Comparison of ENCODE assay signal across 14 cellular contexts in the genomic region with DNA sequence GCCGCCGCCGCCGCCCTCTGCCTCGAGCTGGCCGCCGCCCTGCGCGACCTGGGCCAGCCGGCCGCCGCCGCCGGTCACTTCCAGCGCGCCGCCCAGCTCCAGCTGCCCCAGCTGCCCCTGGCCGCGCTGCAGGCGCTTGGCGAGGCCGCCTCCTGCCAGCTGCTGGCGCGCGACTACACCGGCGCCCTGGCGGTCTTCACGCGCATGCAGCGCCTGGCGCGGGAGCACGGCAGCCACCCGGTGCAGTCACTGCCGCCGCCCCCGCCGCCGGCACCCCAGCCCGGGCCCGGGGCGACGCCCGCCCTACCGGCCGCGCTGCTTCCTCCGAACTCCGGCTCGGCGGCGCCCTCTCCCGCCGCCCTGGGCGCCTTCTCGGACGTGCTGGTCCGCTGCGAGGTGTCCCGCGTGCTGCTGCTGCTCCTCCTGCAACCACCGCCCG. TPM values are rescaled to one million over a fixed set of nuclear protein-coding genes. Genes with fewer than 3 reads are reported as not detected.
A peak's percentile ranks its signal among the peaks of the same experiment; 100 is the strongest.
DNase-seq lines count a peak whose midpoint lies in the region; ATAC-seq and TF ChIP-seq lines count a peak whose summit lies in the region.
"Not testable (repeated sequence)": the region's sequence is repeated elsewhere in the genome, so short reads cannot be mapped to it uniquely, and the experiment has no call there.
"Had no signal": no experiment of that assay in that cellular context is flagged by ENCODE, and none has a peak within 500 bp of the region (broad histone marks: within the 10 kb centered on the region; RNA-seq: fewer than 3 reads in every experiment).

No MANE protein-coding gene starts in this region.

- not testable (repeated sequence) for DNase-seq in DND-41, foreskin keratinocyte, natural killer cell

- not testable (repeated sequence) for H3K4me3 ChIP-seq in DND-41 (ENCODE audit: low read depth in 1 of 2, low read length in 2 of 2)

- H3K27ac ChIP-seq in DND-41 (ENCODE audit: low read length); foreskin keratinocyte: not testable (repeated sequence)

- intact Hi-C loops in natural killer cell (cut with micrococcal nuclease) = not testable (repeated sequence)

- ATAC-seq in DND-41 (ENCODE audit: insufficient read depth, low read depth) (peak; percentile 43), GM19328 (IDR thresholded peaks at IDR 0.05; ENCODE audit: unreplicated experiment) (peak; percentile 31), GM21576 (IDR thresholded peaks at IDR 0.05; ENCODE audit: unreplicated experiment) (peak; percentile 50), HG02884 (IDR thresholded peaks at IDR 0.05; ENCODE audit: unreplicated experiment) (peak; percentile 40), HG03196 (IDR thresholded peaks at IDR 0.05; ENCODE audit: unreplicated experiment) (peak; percentile 48), SK-N-SH treated with all-trans-retinoic acid at 6 μM for 48 hours (peak; percentile 40), foreskin keratinocyte (peak; percentile 73), natural killer cell (peak; percentile 49 to 64 (median 60))

- TF ChIP-seq CTCF in DND-41 (IDR thresholded peaks at IDR 0.05; ENCODE audit: borderline replicate concordance, extremely low read depth, low read length, poor library complexity, severe bottlenecking); foreskin keratinocyte (conservative IDR thresholded peaks at IDR 0.05); natural killer cell (IDR thresholded peaks at IDR 0.05): not testable (repeated sequence)

- not testable (repeated sequence) for H3K36me3 ChIP-seq in DND-41 (ENCODE audit: insufficient read depth, low read length)

- H3K36me3 Mint-ChIP-seq in natural killer cell = not testable (repeated sequence)

- not testable (repeated sequence) for H3K4me1 ChIP-seq in DND-41 (ENCODE audit: insufficient read depth, low read length); foreskin keratinocyte

- not testable (repeated sequence) for H3K4me1 Mint-ChIP-seq in natural killer cell

- H3K4me2 ChIP-seq in DND-41 (ENCODE audit: insufficient read depth, low read length) = not testable (repeated sequence)

- not testable (repeated sequence) for H3K9me3 Mint-ChIP-seq in natural killer cell

- not testable (repeated sequence) for H3K27me3 Mint-ChIP-seq in natural killer cell (ENCODE audit: low read depth in 2 of 2)

- not testable (repeated sequence) for H3K9me3 ChIP-seq in DND-41 (ENCODE audit: insufficient read depth, low read length, severe bottlenecking)

- H3K4me3 Mint-ChIP-seq in natural killer cell = not testable (repeated sequence)

- H3K9ac ChIP-seq in DND-41 (ENCODE audit: low read depth, low read length) = not testable (repeated sequence)

- H3K27ac Mint-ChIP-seq in natural killer cell = not testable (repeated sequence)

- not testable (repeated sequence) for H4K20me1 ChIP-seq in DND-41 (ENCODE audit: insufficient read depth, low read length)

- not testable (repeated sequence) for H3K79me2 ChIP-seq in DND-41 (ENCODE audit: insufficient read depth, low read length)

- not testable (repeated sequence) for H2AFZ ChIP-seq in DND-41 (ENCODE audit: low read depth, low read length)

- H3K27me3 ChIP-seq in DND-41 (ENCODE audit: insufficient read depth, low read length, poor library complexity); foreskin keratinocyte: not testable (repeated sequence)

RNA-seq across cellular contexts. Expression of gene F8A2, which starts 0.7 kb away (rescaled TPM):
- total RNA-seq in foreskin keratinocyte (not detected in 2 replicates), natural killer cell (not detected)
- not detected in 2 replicates for polyA plus RNA-seq in foreskin keratinocyte
- total RNA-seq: CD8-positive, alpha-beta memory T cell; Daoy; glomerular endothelial cell; LHCN-M2; mesenteric fat pad had no signal
- polyA plus RNA-seq: CD8-positive, alpha-beta memory T cell; immature natural killer cell had no signal

RNA-seq across cellular contexts. Expression of gene CLIC2, which starts 48.1 kb away (rescaled TPM):
- total RNA-seq in foreskin keratinocyte (not detected in 2 replicates), natural killer cell (1 to 10 TPM in 1 of 3 donors, under 1 TPM in 2; 0.20 to 2.2 (median 0.75) TPM)
- 0.03 TPM in 1 of 2 replicates, not detected in the other for polyA plus RNA-seq in foreskin keratinocyte
